Comparison of ENCODE assay signal across 1 cellular context in the genomic region with DNA sequence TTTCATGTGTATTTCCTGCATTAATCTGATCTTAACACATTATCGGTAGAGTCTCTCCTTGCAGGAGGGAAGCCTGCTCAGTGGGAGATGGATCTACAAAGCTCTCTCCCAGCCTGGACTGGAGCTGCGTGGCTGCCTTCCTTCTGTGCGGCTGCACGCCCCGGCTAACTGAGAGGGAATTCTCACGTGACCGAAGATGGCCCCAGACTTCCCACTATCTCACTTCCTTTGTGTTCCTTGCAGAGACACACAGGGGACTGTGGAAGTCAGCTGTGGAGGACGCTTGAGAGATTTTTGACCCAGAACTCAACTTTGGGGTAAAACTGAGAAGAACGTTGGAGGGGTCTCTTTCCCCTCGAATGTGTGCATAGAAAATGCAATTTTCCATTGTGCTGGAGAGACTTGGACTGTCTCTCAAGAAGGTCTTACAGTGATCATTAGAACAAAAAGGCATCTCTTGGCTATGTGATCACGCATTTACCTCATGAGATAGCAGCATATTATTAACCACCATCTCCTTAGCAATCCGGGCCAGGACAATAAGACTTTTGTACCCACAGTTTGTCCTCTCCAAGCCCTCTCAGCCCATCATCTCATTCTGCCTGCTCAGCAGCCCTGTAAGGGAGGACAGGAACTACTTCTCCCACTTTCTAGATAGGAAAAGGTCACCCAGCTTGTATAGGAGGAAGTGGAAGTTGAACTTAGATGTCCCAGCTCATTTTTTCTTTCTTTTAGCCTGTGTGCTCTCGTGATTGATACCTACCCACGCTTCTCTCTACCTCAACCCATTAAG.
TF ChIP-seq lines count a peak whose summit lies in the region.

No MANE protein-coding gene starts in this region.

TF ChIP-seq in K562, 482 proteins besides CTCF, POLR2A, EP300 and RAD21 (continued from another document and continues in another):
- TF ChIP-seq, protein P1, sequence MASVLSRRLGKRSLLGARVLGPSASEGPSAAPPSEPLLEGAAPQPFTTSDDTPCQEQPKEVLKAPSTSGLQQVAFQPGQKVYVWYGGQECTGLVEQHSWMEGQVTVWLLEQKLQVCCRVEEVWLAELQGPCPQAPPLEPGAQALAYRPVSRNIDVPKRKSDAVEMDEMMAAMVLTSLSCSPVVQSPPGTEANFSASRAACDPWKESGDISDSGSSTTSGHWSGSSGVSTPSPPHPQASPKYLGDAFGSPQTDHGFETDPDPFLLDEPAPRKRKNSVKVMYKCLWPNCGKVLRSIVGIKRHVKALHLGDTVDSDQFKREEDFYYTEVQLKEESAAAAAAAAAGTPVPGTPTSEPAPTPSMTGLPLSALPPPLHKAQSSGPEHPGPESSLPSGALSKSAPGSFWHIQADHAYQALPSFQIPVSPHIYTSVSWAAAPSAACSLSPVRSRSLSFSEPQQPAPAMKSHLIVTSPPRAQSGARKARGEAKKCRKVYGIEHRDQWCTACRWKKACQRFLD (CRISPR knock-in tag; IDR thresholded peaks at IDR 0.05), result peak; percentile 92
- TF ChIP-seq, protein P2, sequence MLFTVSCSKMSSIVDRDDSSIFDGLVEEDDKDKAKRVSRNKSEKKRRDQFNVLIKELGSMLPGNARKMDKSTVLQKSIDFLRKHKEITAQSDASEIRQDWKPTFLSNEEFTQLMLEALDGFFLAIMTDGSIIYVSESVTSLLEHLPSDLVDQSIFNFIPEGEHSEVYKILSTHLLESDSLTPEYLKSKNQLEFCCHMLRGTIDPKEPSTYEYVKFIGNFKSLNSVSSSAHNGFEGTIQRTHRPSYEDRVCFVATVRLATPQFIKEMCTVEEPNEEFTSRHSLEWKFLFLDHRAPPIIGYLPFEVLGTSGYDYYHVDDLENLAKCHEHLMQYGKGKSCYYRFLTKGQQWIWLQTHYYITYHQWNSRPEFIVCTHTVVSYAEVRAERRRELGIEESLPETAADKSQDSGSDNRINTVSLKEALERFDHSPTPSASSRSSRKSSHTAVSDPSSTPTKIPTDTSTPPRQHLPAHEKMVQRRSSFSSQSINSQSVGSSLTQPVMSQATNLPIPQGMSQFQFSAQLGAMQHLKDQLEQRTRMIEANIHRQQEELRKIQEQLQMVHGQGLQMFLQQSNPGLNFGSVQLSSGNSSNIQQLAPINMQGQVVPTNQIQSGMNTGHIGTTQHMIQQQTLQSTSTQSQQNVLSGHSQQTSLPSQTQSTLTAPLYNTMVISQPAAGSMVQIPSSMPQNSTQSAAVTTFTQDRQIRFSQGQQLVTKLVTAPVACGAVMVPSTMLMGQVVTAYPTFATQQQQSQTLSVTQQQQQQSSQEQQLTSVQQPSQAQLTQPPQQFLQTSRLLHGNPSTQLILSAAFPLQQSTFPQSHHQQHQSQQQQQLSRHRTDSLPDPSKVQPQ (CRISPR knock-in tag; IDR thresholded peaks at IDR 0.05; ENCODE audit: borderline replicate concordance), result no peak
- TF ChIP-seq HNRNPH1 (optimal IDR thresholded peaks at IDR 0.05; ENCODE audit: low read depth, low read length), result no peak
- no peak for TF ChIP-seq SLC30A9 (CRISPR knock-in tag; IDR thresholded peaks at IDR 0.05)
- TF ChIP-seq, protein P3, sequence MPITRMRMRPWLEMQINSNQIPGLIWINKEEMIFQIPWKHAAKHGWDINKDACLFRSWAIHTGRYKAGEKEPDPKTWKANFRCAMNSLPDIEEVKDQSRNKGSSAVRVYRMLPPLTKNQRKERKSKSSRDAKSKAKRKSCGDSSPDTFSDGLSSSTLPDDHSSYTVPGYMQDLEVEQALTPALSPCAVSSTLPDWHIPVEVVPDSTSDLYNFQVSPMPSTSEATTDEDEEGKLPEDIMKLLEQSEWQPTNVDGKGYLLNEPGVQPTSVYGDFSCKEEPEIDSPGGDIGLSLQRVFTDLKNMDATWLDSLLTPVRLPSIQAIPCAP (CRISPR knock-in tag; IDR thresholded peaks at IDR 0.05; ENCODE audit: borderline replicate concordance), result no peak
- TF ChIP-seq SRSF1 (IDR thresholded peaks at IDR 0.05; ENCODE audit: low read depth, low read length), result no peak
- no peak for TF ChIP-seq CBX5 (IDR thresholded peaks at IDR 0.05; ENCODE audit: borderline replicate concordance, low read depth)
- no peak for TF ChIP-seq NCOA6 (IDR thresholded peaks at IDR 0.05)
- TF ChIP-seq ZNF589 (CRISPR knock-in tag; IDR thresholded peaks at IDR 0.05; ENCODE audit: low read depth), result peak; percentile 82; the same call in 1 of the 2 replicates
- TF ChIP-seq POLR2AphosphoS5 (IDR thresholded peaks at IDR 0.05; ENCODE audit: control insufficient read depth, insufficient read depth, low read depth, low read length), result no peak
- no peak for TF ChIP-seq ZNF696 (CRISPR knock-in tag; conservative IDR thresholded peaks at IDR 0.05)
- TF ChIP-seq SREBF1 (IDR thresholded peaks at IDR 0.05; ENCODE audit: borderline replicate concordance, low read depth, low read length), result no peak
- TF ChIP-seq, protein P4, sequence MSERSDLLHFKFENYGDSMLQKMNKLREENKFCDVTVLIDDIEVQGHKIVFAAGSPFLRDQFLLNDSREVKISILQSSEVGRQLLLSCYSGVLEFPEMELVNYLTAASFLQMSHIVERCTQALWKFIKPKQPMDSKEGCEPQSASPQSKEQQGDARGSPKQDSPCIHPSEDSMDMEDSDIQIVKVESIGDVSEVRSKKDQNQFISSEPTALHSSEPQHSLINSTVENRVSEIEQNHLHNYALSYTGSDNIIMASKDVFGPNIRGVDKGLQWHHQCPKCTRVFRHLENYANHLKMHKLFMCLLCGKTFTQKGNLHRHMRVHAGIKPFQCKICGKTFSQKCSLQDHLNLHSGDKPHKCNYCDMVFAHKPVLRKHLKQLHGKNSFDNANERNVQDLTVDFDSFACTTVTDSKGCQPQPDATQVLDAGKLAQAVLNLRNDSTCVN (CRISPR knock-in tag; IDR thresholded peaks at IDR 0.05), result no peak
- TF ChIP-seq, protein P5, sequence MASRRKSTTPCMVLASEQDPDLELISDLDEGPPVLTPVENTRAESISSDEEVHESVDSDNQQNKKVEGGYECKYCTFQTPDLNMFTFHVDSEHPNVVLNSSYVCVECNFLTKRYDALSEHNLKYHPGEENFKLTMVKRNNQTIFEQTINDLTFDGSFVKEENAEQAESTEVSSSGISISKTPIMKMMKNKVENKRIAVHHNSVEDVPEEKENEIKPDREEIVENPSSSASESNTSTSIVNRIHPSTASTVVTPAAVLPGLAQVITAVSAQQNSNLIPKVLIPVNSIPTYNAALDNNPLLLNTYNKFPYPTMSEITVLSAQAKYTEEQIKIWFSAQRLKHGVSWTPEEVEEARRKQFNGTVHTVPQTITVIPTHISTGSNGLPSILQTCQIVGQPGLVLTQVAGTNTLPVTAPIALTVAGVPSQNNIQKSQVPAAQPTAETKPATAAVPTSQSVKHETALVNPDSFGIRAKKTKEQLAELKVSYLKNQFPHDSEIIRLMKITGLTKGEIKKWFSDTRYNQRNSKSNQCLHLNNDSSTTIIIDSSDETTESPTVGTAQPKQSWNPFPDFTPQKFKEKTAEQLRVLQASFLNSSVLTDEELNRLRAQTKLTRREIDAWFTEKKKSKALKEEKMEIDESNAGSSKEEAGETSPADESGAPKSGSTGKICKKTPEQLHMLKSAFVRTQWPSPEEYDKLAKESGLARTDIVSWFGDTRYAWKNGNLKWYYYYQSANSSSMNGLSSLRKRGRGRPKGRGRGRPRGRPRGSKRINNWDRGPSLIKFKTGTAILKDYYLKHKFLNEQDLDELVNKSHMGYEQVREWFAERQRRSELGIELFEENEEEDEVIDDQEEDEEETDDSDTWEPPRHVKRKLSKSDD (conservative IDR thresholded peaks at IDR 0.05; ENCODE audit: low read length), result no peak
- TF ChIP-seq TARDBP (IDR thresholded peaks at IDR 0.05), result no peak
- no peak for TF ChIP-seq PCBP1 (IDR thresholded peaks at IDR 0.05; ENCODE audit: low read depth, low read length, poor library complexity, severe bottlenecking)
- TF ChIP-seq NFIX (CRISPR knock-in tag; IDR thresholded peaks at IDR 0.05; ENCODE audit: low read depth), result no peak
- no peak for TF ChIP-seq SIN3B (IDR thresholded peaks at IDR 0.05; ENCODE audit: low read depth)
- TF ChIP-seq CBFA2T3 (IDR thresholded peaks at IDR 0.05), result 0 out of 2 replicates have a peak, but pooled peaks have one; percentile 2
- no peak for TF ChIP-seq MYBL2 (IDR thresholded peaks at IDR 0.05; ENCODE audit: low read depth)
- TF ChIP-seq MYBL2 (CRISPR knock-in tag; IDR thresholded peaks at IDR 0.05; ENCODE audit: borderline replicate concordance), result no peak
- TF ChIP-seq ZNF76 (CRISPR knock-in tag; IDR thresholded peaks at IDR 0.05; ENCODE audit: borderline replicate concordance), result 0 out of 2 replicates have a peak, but pooled peaks have one; percentile 37
- TF ChIP-seq MEF2A (IDR thresholded peaks at IDR 0.05; ENCODE audit: control insufficient read depth, low read depth, low read length), result no peak
- TF ChIP-seq ZBTB17 (CRISPR knock-in tag; IDR thresholded peaks at IDR 0.05), result 0 out of 2 replicates have a peak, but pooled peaks have one; percentile 66
- TF ChIP-seq, protein P6, sequence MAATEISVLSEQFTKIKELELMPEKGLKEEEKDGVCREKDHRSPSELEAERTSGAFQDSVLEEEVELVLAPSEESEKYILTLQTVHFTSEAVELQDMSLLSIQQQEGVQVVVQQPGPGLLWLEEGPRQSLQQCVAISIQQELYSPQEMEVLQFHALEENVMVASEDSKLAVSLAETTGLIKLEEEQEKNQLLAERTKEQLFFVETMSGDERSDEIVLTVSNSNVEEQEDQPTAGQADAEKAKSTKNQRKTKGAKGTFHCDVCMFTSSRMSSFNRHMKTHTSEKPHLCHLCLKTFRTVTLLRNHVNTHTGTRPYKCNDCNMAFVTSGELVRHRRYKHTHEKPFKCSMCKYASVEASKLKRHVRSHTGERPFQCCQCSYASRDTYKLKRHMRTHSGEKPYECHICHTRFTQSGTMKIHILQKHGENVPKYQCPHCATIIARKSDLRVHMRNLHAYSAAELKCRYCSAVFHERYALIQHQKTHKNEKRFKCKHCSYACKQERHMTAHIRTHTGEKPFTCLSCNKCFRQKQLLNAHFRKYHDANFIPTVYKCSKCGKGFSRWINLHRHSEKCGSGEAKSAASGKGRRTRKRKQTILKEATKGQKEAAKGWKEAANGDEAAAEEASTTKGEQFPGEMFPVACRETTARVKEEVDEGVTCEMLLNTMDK (IDR thresholded peaks at IDR 0.05; ENCODE audit: borderline replicate concordance, insufficient read depth, low read depth, low read length, poor library complexity, severe bottlenecking), result no peak
- TF ChIP-seq, protein P7, sequence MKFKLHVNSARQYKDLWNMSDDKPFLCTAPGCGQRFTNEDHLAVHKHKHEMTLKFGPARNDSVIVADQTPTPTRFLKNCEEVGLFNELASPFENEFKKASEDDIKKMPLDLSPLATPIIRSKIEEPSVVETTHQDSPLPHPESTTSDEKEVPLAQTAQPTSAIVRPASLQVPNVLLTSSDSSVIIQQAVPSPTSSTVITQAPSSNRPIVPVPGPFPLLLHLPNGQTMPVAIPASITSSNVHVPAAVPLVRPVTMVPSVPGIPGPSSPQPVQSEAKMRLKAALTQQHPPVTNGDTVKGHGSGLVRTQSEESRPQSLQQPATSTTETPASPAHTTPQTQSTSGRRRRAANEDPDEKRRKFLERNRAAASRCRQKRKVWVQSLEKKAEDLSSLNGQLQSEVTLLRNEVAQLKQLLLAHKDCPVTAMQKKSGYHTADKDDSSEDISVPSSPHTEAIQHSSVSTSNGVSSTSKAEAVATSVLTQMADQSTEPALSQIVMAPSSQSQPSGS (CRISPR knock-in tag; IDR thresholded peaks at IDR 0.05), result no peak
- TF ChIP-seq GATAD2A (IDR thresholded peaks at IDR 0.05), result no peak
- 0 out of 2 replicates have a peak, but pooled peaks have one; percentile 23 for TF ChIP-seq SMARCE1 (IDR thresholded peaks at IDR 0.05)
- no peak for TF ChIP-seq RBM34 (IDR thresholded peaks at IDR 0.05; ENCODE audit: borderline replicate concordance, insufficient read depth, low read length)
- no peak for TF ChIP-seq NFATC3 (IDR thresholded peaks at IDR 0.05)
- TF ChIP-seq, protein P8, sequence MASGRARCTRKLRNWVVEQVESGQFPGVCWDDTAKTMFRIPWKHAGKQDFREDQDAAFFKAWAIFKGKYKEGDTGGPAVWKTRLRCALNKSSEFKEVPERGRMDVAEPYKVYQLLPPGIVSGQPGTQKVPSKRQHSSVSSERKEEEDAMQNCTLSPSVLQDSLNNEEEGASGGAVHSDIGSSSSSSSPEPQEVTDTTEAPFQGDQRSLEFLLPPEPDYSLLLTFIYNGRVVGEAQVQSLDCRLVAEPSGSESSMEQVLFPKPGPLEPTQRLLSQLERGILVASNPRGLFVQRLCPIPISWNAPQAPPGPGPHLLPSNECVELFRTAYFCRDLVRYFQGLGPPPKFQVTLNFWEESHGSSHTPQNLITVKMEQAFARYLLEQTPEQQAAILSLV (tag; IDR thresholded peaks at IDR 0.05), result 0 out of 2 replicates have a peak, but pooled peaks have one; percentile 8
- no peak for TF ChIP-seq PTBP1 (IDR thresholded peaks at IDR 0.05; ENCODE audit: low read depth, low read length)
- no peak for TF ChIP-seq SP2 (IDR thresholded peaks at IDR 0.05; ENCODE audit: extremely low read depth, low read depth, low read length, poor library complexity, severe bottlenecking)
- no peak for TF ChIP-seq RHOXF2B (CRISPR knock-in tag; conservative IDR thresholded peaks at IDR 0.05)
- no peak for TF ChIP-seq ZNF586 (CRISPR knock-in tag; conservative IDR thresholded peaks at IDR 0.05)
- TF ChIP-seq ETV1 (tag; conservative IDR thresholded peaks at IDR 0.05; ENCODE audit: low read depth), result peak; percentile 52
- TF ChIP-seq, protein P9, sequence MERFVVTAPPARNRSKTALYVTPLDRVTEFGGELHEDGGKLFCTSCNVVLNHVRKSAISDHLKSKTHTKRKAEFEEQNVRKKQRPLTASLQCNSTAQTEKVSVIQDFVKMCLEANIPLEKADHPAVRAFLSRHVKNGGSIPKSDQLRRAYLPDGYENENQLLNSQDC (CRISPR knock-in tag; IDR thresholded peaks at IDR 0.05), result no peak
- no peak for TF ChIP-seq HCFC1 (IDR thresholded peaks at IDR 0.05; ENCODE audit: low read depth, low read length)
- no peak for TF ChIP-seq ZFP36 (IDR thresholded peaks at IDR 0.05; ENCODE audit: low read depth, low read length, partially characterized antibody)
- TF ChIP-seq POLR2H (tag; IDR thresholded peaks at IDR 0.05; ENCODE audit: low read depth), result no peak; the same call in 1 of the 2 replicates
- TF ChIP-seq ZNF830 (CRISPR knock-in tag; IDR thresholded peaks at IDR 0.05), result peak; percentile 80; the same call in 1 of the 2 replicates
- TF ChIP-seq ZNF445 (CRISPR knock-in tag; IDR thresholded peaks at IDR 0.05; ENCODE audit: low read depth), result no peak
- TF ChIP-seq PHF8 (IDR thresholded peaks at IDR 0.05; ENCODE audit: borderline replicate concordance, low read length), result no peak
- no peak for TF ChIP-seq ZNF436 (CRISPR knock-in tag; IDR thresholded peaks at IDR 0.05)
- no peak for TF ChIP-seq ZNF444 (CRISPR knock-in tag; IDR thresholded peaks at IDR 0.05)
- no peak for TF ChIP-seq CREBBP (IDR thresholded peaks at IDR 0.05; ENCODE audit: low read depth, low read length)
- no peak for TF ChIP-seq JUNB (CRISPR knock-in tag; conservative IDR thresholded peaks at IDR 0.05)
